1 cellular context compared by ENCODE assay signal in the genomic region with DNA sequence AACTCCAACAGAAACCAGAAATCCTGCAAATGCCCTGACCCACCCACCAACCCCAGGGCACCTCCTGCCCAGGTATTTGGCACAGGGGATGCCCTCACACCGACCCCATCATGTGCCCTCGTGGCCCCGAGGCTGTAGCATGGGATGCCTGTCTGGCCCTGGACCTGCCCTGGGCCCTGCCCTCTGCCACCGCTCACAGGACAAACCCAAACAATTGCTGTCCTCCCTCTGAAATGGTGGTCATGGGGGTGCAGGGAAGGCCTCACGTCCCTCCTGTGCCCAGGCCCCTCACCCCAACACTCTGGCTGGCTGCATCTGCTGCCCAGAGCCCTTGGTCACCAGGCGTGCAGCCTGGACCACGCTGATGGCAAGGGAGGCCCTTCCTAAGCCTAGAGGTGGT.
TF ChIP-seq lines count a peak whose summit lies in the region.

No MANE protein-coding gene starts in this region.

TF ChIP-seq in WTC11, 78 proteins besides CTCF, POLR2A, EP300 and RAD21:
- TF ChIP-seq, protein P1, sequence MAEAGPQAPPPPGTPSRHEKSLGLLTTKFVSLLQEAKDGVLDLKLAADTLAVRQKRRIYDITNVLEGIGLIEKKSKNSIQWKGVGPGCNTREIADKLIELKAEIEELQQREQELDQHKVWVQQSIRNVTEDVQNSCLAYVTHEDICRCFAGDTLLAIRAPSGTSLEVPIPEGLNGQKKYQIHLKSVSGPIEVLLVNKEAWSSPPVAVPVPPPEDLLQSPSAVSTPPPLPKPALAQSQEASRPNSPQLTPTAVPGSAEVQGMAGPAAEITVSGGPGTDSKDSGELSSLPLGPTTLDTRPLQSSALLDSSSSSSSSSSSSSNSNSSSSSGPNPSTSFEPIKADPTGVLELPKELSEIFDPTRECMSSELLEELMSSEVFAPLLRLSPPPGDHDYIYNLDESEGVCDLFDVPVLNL (CRISPR knock-in tag; IDR thresholded peaks at IDR 0.05; ENCODE audit: borderline replicate concordance, low read depth), result no peak
- TF ChIP-seq, protein P2, sequence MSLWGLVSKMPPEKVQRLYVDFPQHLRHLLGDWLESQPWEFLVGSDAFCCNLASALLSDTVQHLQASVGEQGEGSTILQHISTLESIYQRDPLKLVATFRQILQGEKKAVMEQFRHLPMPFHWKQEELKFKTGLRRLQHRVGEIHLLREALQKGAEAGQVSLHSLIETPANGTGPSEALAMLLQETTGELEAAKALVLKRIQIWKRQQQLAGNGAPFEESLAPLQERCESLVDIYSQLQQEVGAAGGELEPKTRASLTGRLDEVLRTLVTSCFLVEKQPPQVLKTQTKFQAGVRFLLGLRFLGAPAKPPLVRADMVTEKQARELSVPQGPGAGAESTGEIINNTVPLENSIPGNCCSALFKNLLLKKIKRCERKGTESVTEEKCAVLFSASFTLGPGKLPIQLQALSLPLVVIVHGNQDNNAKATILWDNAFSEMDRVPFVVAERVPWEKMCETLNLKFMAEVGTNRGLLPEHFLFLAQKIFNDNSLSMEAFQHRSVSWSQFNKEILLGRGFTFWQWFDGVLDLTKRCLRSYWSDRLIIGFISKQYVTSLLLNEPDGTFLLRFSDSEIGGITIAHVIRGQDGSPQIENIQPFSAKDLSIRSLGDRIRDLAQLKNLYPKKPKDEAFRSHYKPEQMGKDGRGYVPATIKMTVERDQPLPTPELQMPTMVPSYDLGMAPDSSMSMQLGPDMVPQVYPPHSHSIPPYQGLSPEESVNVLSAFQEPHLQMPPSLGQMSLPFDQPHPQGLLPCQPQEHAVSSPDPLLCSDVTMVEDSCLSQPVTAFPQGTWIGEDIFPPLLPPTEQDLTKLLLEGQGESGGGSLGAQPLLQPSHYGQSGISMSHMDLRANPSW (CRISPR knock-in tag; conservative IDR thresholded peaks at IDR 0.05; ENCODE audit: low read depth), result no peak
- TF ChIP-seq FOXK1 (CRISPR knock-in tag; IDR thresholded peaks at IDR 0.05) (no peak), TCF7 (CRISPR knock-in tag; IDR thresholded peaks at IDR 0.05; ENCODE audit: low read depth) (no peak), ETV6 (CRISPR knock-in tag; IDR thresholded peaks at IDR 0.05) (no peak), FOXJ3 (CRISPR knock-in tag; IDR thresholded peaks at IDR 0.05; ENCODE audit: borderline replicate concordance) (no peak)
